ENCODE assay signal across 19 cellular contexts in genomic region chrX:9420513-9420912, GRCh38. TPM values are rescaled to one million over a fixed set of nuclear protein-coding genes. Genes with fewer than 3 reads are reported as not detected.
DNase-seq lines count a peak whose midpoint lies in the region; TF ChIP-seq lines count a peak whose summit lies in the region.
"Had no signal": no experiment of that assay in that cellular context is flagged by ENCODE, and none has a peak within 500 bp of the region (broad histone marks: within the 10 kb centered on the region; RNA-seq: fewer than 3 reads in every experiment).

No MANE protein-coding gene starts in this region.

- H3K9me3 Mint-ChIP-seq in activated CD4-positive, alpha-beta T cell treated with anti-CD3 and anti-CD28 coated beads, Interleukin-2, amount 10 ng/mL, durations not matched to agents 7 days and 5 days: peaks cover 3% of the 10 kb centered on the region
- H3K9me3 Mint-ChIP-seq in type B pancreatic cell: peaks cover 4% of the 10 kb centered on the region

- H3K4me1 Mint-ChIP-seq in activated CD4-positive, alpha-beta T cell treated with anti-CD3 and anti-CD28 coated beads, Interleukin-2, amount 10 ng/mL, durations not matched to agents 7 days and 5 days: peaks cover 10% of the 10 kb centered on the region
- peaks cover 9% of the 10 kb centered on the region for H3K4me1 Mint-ChIP-seq in type B pancreatic cell (ENCODE audit: unreplicated experiment)

- H3K4me1 ChIP-seq in right atrium auricular region: no peaks in the 10 kb centered on the region
- H3K4me1 ChIP-seq: colonic mucosa, upper lobe of right lung had no signal

- H3K4me3 Mint-ChIP-seq in activated CD4-positive, alpha-beta T cell treated with anti-CD3 and anti-CD28 coated beads, Interleukin-2, amount 10 ng/mL, durations not matched to agents 7 days and 5 days: no peak overlapping the region
- H3K4me3 Mint-ChIP-seq in type B pancreatic cell: no peak overlapping the region
- H3K4me3 Mint-ChIP-seq: CD14-positive monocyte had no signal

- no peaks in the 10 kb centered on the region for H3K36me3 ChIP-seq in right atrium auricular region
- H3K36me3 ChIP-seq: colonic mucosa, SJSA1, upper lobe of right lung had no signal

- no peak overlapping the region for H3K27ac ChIP-seq in right atrium auricular region
- H3K27ac ChIP-seq: colonic mucosa, SJSA1, upper lobe of right lung had no signal

- peak overlapping the region; percentile 57 for H3K27ac Mint-ChIP-seq in activated CD4-positive, alpha-beta T cell treated with anti-CD3 and anti-CD28 coated beads, Interleukin-2, amount 10 ng/mL, durations not matched to agents 7 days and 5 days
- peak overlapping the region; percentile 50 for H3K27ac Mint-ChIP-seq in type B pancreatic cell

- TF ChIP-seq CTCF in type B pancreatic cell (conservative IDR thresholded peaks at IDR 0.05) (no peak), right atrium auricular region (IDR thresholded peaks at IDR 0.05) (no peak)

- H3K36me3 Mint-ChIP-seq in activated CD4-positive, alpha-beta T cell treated with anti-CD3 and anti-CD28 coated beads, Interleukin-2, amount 10 ng/mL, durations not matched to agents 7 days and 5 days (ENCODE audit: low read depth): no peaks in the 10 kb centered on the region
- H3K36me3 Mint-ChIP-seq in type B pancreatic cell: no peaks in the 10 kb centered on the region
- H3K36me3 Mint-ChIP-seq: CD14-positive monocyte had no signal

- CTCF ChIA-PET in activated CD4-positive, alpha-beta T cell treated with anti-CD3 and anti-CD28 coated beads, Interleukin-2, amount 10 ng/mL, durations not matched to agents 7 days and 5 days (lab: Charles Lee): no interaction called here

- H3K9me3 ChIP-seq in right atrium auricular region: peaks cover 0 to 9% of the 10 kb centered on the region in 2 donors
- H3K9me3 ChIP-seq: colonic mucosa, SJSA1, upper lobe of right lung had no signal

- no peak for DNase-seq in activated CD4-positive, alpha-beta T cell treated with anti-CD3 and anti-CD28 coated beads, Interleukin-2, amount 10 ng/mL, durations not matched to agents 7 days and 5 days
- DNase-seq in activated CD4-positive, alpha-beta T cell treated with anti-CD3 and anti-CD28 coated beads for 48 hours: no peak
- peak; percentile 5 for DNase-seq in NCI-H146 treated with DMSO at 0.1 percent for 48 hours (lab: John Stamatoyannopoulos, UW; ENCODE audit: unreplicated experiment)
- peak; percentile 26 for DNase-seq in astrocyte of the hippocampus (ENCODE audit: low read depth, low spot score)
- DNase-seq in type B pancreatic cell (ENCODE audit: extremely low spot score, unreplicated experiment): no peak
- no peak for DNase-seq in right atrium auricular region (ENCODE audit: low spot score)
- DNase-seq in activated CD4-positive, alpha-beta T cell treated with anti-CD3 and anti-CD28 coated beads, Interleukin-2, amount 50 U/mL, for 1 hour: no peak
- no peak for DNase-seq in NOMO-1 treated with DMSO at 0.1 percent for 48 hours (lab: John Stamatoyannopoulos, UW; ENCODE audit: unreplicated experiment)
- DNase-seq: activated CD8-positive, alpha-beta memory T cell treated with anti-CD3 and anti-CD28 coated beads, Interleukin-2, amount 50 U/mL, for 4 hours; aorta; colonic mucosa; left cardiac atrium; NCI-H1436 treated with DMSO at 0.1 percent for 48 hours; retina; stimulated activated CD4-positive, alpha-beta T cell treated with anti-CD3 and anti-CD28 coated beads, Interleukin-15, amount 100 ng/mL, for 24 hours; stimulated activated naive CD4-positive, alpha-beta T cell; upper lobe of right lung had no signal

- no peaks in the 10 kb centered on the region for H3K27me3 Mint-ChIP-seq in activated CD4-positive, alpha-beta T cell treated with anti-CD3 and anti-CD28 coated beads, Interleukin-2, amount 10 ng/mL, durations not matched to agents 7 days and 5 days
- H3K27me3 Mint-ChIP-seq in type B pancreatic cell: no peaks in the 10 kb centered on the region

- H3K4me3 ChIP-seq in right atrium auricular region: no peak overlapping the region
- H3K4me3 ChIP-seq: colonic mucosa, SJSA1, upper lobe of right lung had no signal

- H3K27me3 ChIP-seq in right atrium auricular region: no peaks in the 10 kb centered on the region
- H3K27me3 ChIP-seq: colonic mucosa, SJSA1, upper lobe of right lung had no signal

- POLR2A ChIA-PET in activated CD4-positive, alpha-beta T cell treated with anti-CD3 and anti-CD28 coated beads, Interleukin-2, amount 10 ng/mL, durations not matched to agents 7 days and 5 days (lab: Charles Lee): no interaction called here

RNA-seq across cellular contexts. Expression of gene TBL1X, which starts 44.3 kb away (rescaled TPM):
- total RNA-seq in activated CD4-positive, alpha-beta T cell treated with anti-CD3 and anti-CD28 coated beads, Interleukin-2, amount 10 ng/mL, durations not matched to agents 7 days and 5 days: 10 to 100 TPM; 21.2 to 23.6 TPM
- 41.3 and 91.6 TPM in 2 replicates for total RNA-seq in type B pancreatic cell (ENCODE audit: low replicate concordance)
- 10 to 100 TPM; 12.3 to 14.0 TPM for total RNA-seq in right atrium auricular region

Comparison
In these comparisons a context has a peak if more than half of its experiments do, and no peak if none do; other contexts are left out.
1. DNase-seq: peak in NCI-H146 treated with DMSO at 0.1 percent for 48 hours (single experiment) and astrocyte of the hippocampus (single experiment); none in activated CD4-positive, alpha-beta T cell treated with anti-CD3 and anti-CD28 coated beads, Interleukin-2, amount 10 ng/mL, durations not matched to agents 7 days and 5 days (single experiment), activated CD4-positive, alpha-beta T cell treated with anti-CD3 and anti-CD28 coated beads for 48 hours (single experiment), type B pancreatic cell (single experiment), right atrium auricular region (single experiment), activated CD4-positive, alpha-beta T cell treated with anti-CD3 and anti-CD28 coated beads, Interleukin-2, amount 50 U/mL, for 1 hour (single experiment) and NOMO-1 treated with DMSO at 0.1 percent for 48 hours (single experiment).